Comparison of ENCODE assay signal across 23 cellular contexts in the genomic region with DNA sequence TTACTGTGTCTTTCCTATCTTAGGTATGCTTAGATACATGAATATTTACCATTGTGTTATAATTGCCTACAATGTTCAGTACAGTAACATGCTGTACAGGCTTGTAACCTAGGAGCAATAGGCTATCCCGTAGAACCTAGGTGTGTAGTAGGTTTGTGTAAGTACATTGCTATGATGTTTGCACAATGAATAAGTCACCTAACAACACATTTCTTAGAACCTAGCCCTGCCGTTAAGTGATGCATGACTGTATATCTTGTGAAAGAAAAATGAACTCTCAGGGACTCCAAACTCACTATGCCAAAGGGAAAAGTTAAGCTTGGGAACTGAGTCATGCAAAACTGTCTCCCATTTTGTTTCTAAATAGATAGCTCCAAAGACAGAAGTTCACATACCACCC.
DNase-seq lines count a peak whose midpoint lies in the region; ATAC-seq, FAIRE-seq and TF ChIP-seq lines count a peak whose summit lies in the region.
"Had no signal": no experiment of that assay in that cellular context is flagged by ENCODE, and none has a peak within 500 bp of the region (broad histone marks: within the 10 kb centered on the region; RNA-seq: fewer than 3 reads in every experiment).

No MANE protein-coding gene starts in this region.

- intact Hi-C loops in pancreas (cut with DNase I) (no loop called here), tibial artery (cut with DNase I; ENCODE audit: low total_unique reads) (no loop called here)

- H3K9me2 ChIP-seq in GM23248 (ENCODE audit: insufficient read depth) = no peaks in the 10 kb centered on the region

- H3K27ac ChIP-seq in GM23248 (no peak overlapping the region), pancreas (no peak overlapping the region), tibial artery (no peak overlapping the region)
- H3K27ac ChIP-seq: left ventricle myocardium inferior, SJCRH30 had no signal

- no peak overlapping the region for H3K4me2 ChIP-seq in GM23248 (ENCODE audit: unreplicated experiment)

- H3K36me3 ChIP-seq in GM23248 (ENCODE audit: low read depth) (no peaks in the 10 kb centered on the region), pancreas (no peaks in the 10 kb centered on the region), tibial artery (no peaks in the 10 kb centered on the region)
- H3K36me3 ChIP-seq: left ventricle myocardium inferior, SJCRH30 had no signal

- DNase-seq in GM23248 = peak; percentile 50
- peak; percentile 86 for DNase-seq in RCC 7860 (ENCODE audit: low spot score)
- DNase-seq in glomerular visceral epithelial cell (ENCODE audit: extremely low spot score) = peak; percentile 34
- no peak for DNase-seq in pancreas
- DNase-seq in tibial artery = no peak
- no peak for DNase-seq in DMS 273 (lab: John Stamatoyannopoulos, UW; ENCODE audit: unreplicated experiment)
- DNase-seq in germinal center (ENCODE audit: low spot score) = no peak
- DNase-seq in OCI-M2 (lab: John Stamatoyannopoulos, UW; ENCODE audit: unreplicated experiment) = no peak
- DNase-seq: activated CD4-positive, alpha-beta T cell treated with anti-CD3 and anti-CD28 coated beads, Interleukin-2, amount 50 U/mL, for 4 hours; activated CD8-positive, alpha-beta memory T cell treated with anti-CD3 and anti-CD28 coated beads, Interleukin-2, amount 50 U/mL, for 4 hours; activated naive CD8-positive, alpha-beta T cell treated with anti-CD3 and anti-CD28 coated beads for 36 hours; DMS 273 treated with DMSO at 0.1 percent for 48 hours; effector CD4-positive, alpha-beta T cell; GF-D8; left ventricle myocardium inferior; NCI-H1048; NCI-H187 treated with DMSO at 0.1 percent for 48 hours; NCI-H2227 treated with DMSO at 0.1 percent for 48 hours; NCI-H774; SJCRH30; stimulated activated CD4-positive, alpha-beta T cell treated with anti-CD3 and anti-CD28 coated beads, Interleukin-2, amount 100 ng/mL, for 24 hours had no signal

- H3K79me2 ChIP-seq in GM23248 (ENCODE audit: insufficient read depth) = no peaks in the 10 kb centered on the region

- H3K27me3 ChIP-seq in GM23248 (replicated peaks; ENCODE audit: insufficient read depth) = no peaks in the 10 kb centered on the region
- no peaks in the 10 kb centered on the region for H3K27me3 ChIP-seq in pancreas
- H3K27me3 ChIP-seq in tibial artery = no peaks in the 10 kb centered on the region

- TF ChIP-seq CTCF in pancreas (IDR thresholded peaks at IDR 0.05) (no peak), tibial artery (IDR thresholded peaks at IDR 0.05) (no peak)

- no peaks in the 10 kb centered on the region for H3K4me1 ChIP-seq in GM23248 (ENCODE audit: insufficient read depth)
- no peaks in the 10 kb centered on the region for H3K4me1 ChIP-seq in pancreas
- peaks cover 0 to 17% (median 0%) of the 10 kb centered on the region in 4 donors for H3K4me1 ChIP-seq in tibial artery
- H3K4me1 ChIP-seq: left ventricle myocardium inferior had no signal

- H2AFZ ChIP-seq in GM23248 = no peak overlapping the region

- H3K9ac ChIP-seq in GM23248 = no peak overlapping the region

- in situ Hi-C loops in GM23248 (cut with MboI) = no loop called here

- WGBS in GM23248 (ENCODE audit: low coverage in 1 of 2, low lambda C conversion rate in 2 of 2, missing lambda C conversion rate in 2 of 2), 2 experiments = 62 to 66% methylated on average over 2 of the region's 2 CpGs
- 76 to 88% methylated on average over 2 of the region's 2 CpGs for WGBS in pancreas, 2 donors

- H3K4me3 ChIP-seq in GM23248 (no peak overlapping the region), pancreas (no peak overlapping the region), tibial artery (no peak overlapping the region)
- H3K4me3 ChIP-seq: left ventricle myocardium inferior, SJCRH30 had no signal

- no peak for ATAC-seq in pancreas
- ATAC-seq: stimulated activated memory B cell treated with anti-CD40 and anti-IgM and Interleukin-4, amounts not matched to agents 10 μg/mL and 1 μg/mL and 100 μg/mL, for 72 hours; WTC11 had no signal

- FAIRE-seq in RCC 7860 (lab: Jason Lieb, UNC) (peak; percentile 96), pancreas (lab: Jason Lieb, UNC) (peak; percentile 39)

- H3K9me3 ChIP-seq in GM23248 (ENCODE audit: low read depth) (no peaks in the 10 kb centered on the region), pancreas (no peaks in the 10 kb centered on the region), tibial artery (no peaks in the 10 kb centered on the region)
- H3K9me3 ChIP-seq: left ventricle myocardium inferior, SJCRH30 had no signal

- H3F3A ChIP-seq in GM23248 (ENCODE audit: insufficient read depth) = no peaks in the 10 kb centered on the region

- H4K20me1 ChIP-seq in GM23248 (ENCODE audit: insufficient read depth) = no peaks in the 10 kb centered on the region

Comparison
In these comparisons a context has a peak if more than half of its experiments do, and no peak if none do; other contexts are left out.
1. DNase-seq: peak in GM23248 (single experiment), RCC 7860 (single experiment) and glomerular visceral epithelial cell (single experiment); none in pancreas (0 of 6), tibial artery (0 of 2), DMS 273 (single experiment), germinal center (single experiment) and OCI-M2 (single experiment).